Comparison of ENCODE assay signal across 20 cellular contexts in genomic region chr5:138372653-138373052, GRCh38. TPM values are rescaled to one million over a fixed set of nuclear protein-coding genes. Genes with fewer than 3 reads are reported as not detected.
DNase-seq lines count a peak whose midpoint lies in the region; ATAC-seq and TF ChIP-seq lines count a peak whose summit lies in the region.
"Had no signal": no experiment of that assay in that cellular context is flagged by ENCODE, and none has a peak within 500 bp of the region (broad histone marks: within the 10 kb centered on the region; RNA-seq: fewer than 3 reads in every experiment).

No MANE protein-coding gene starts in this region.

- H3K27ac Mint-ChIP-seq in activated T-cell treated with anti-CD3 and anti-CD28 coated beads, Interleukin-2, amount 50 U/mL, for 72 hours, result peak overlapping the region; percentile 33
- H3K27ac Mint-ChIP-seq in WTC11 (peak overlapping the region; percentile 31; the same call in 1 of the 2 replicates), mesothelial cell of epicardium (peak overlapping the region; percentile 12)
- H3K27ac Mint-ChIP-seq in activated CD4-positive, alpha-beta memory T cell treated with anti-CD3 and anti-CD28 coated beads for 36 hours, result no peak overlapping the region
- H3K27ac Mint-ChIP-seq: B cell, HFFc6 had no signal

- CTCF ChIA-PET in WTC11 (lab: Charles Lee), result interaction anchor here (3.3 kb wide), 1 partner anchor 20 kb away, joined by 17 read pairs; the partner anchor contains the start of gene KDM3B
- CTCF ChIA-PET in activated CD4-positive, alpha-beta memory T cell treated with anti-CD3 and anti-CD28 coated beads for 36 hours (lab: Charles Lee), result interaction anchor here (5.8 kb wide), 1 partner anchor 19 kb away, joined by 70 read pairs; the partner anchor contains the start of gene KDM3B

- ATAC-seq in activated T-cell treated with anti-CD3 and anti-CD28 coated beads, Interleukin-2, amount 50 U/mL, for 72 hours (replicated peaks in 1 of 2), result no peak
- no peak for ATAC-seq in activated T-cell treated with anti-CD3 and anti-CD28 coated beads, Interleukin-2, amount 50 U/mL, for 4 hours
- no peak for ATAC-seq in WTC11
- ATAC-seq in HG03442 (IDR thresholded peaks at IDR 0.05; ENCODE audit: unreplicated experiment), result no peak
- no peak for ATAC-seq in left ventricle myocardium superior

- DNase-seq in activated T-cell treated with anti-CD3 and anti-CD28 coated beads, Interleukin-2, amount 50 U/mL, for 72 hours, result no peak
- no peak for DNase-seq in activated T-cell treated with anti-CD3 and anti-CD28 coated beads, Interleukin-2, amount 50 U/mL, for 4 hours
- DNase-seq in WTC11 (ENCODE audit: low spot score), result no peak
- no peak for DNase-seq in mesothelial cell of epicardium (ENCODE audit: low spot score in 2 of 2, unreplicated experiment in 2 of 2)
- no peak for DNase-seq in Kasumi-1 (lab: John Stamatoyannopoulos, UW)
- no peak for DNase-seq in activated CD4-positive, alpha-beta memory T cell treated with anti-CD3 and anti-CD28 coated beads for 36 hours
- no peak for DNase-seq in left ventricle myocardium superior
- DNase-seq: 8988T; Calu3; CD4-positive, alpha-beta memory T cell; DMS53; HFFc6; NCI-H1092; NCI-H1436 treated with DMSO at 0.1 percent for 48 hours; NCI-H2029 treated with DMSO at 0.1 percent for 48 hours; NCI-H2171; NCI-H526; SJCRH30 had no signal

- H3K4me1 Mint-ChIP-seq in activated T-cell treated with anti-CD3 and anti-CD28 coated beads, Interleukin-2, amount 50 U/mL, for 72 hours (ENCODE audit: low read depth), result peaks cover 17% of the 10 kb centered on the region
- peaks cover 21% of the 10 kb centered on the region for H3K4me1 Mint-ChIP-seq in activated T-cell treated with anti-CD3 and anti-CD28 coated beads, Interleukin-2, amount 50 U/mL, for 4 hours (ENCODE audit: low read depth)
- H3K4me1 Mint-ChIP-seq in WTC11 (no peaks in the 10 kb centered on the region), mesothelial cell of epicardium (peaks cover 22% of the 10 kb centered on the region)
- peaks cover 34% of the 10 kb centered on the region for H3K4me1 Mint-ChIP-seq in activated CD4-positive, alpha-beta memory T cell treated with anti-CD3 and anti-CD28 coated beads for 36 hours (ENCODE audit: low read depth)

- no peak for TF ChIP-seq CTCF in WTC11 (IDR thresholded peaks at IDR 0.05)
- no peak for TF ChIP-seq CTCF in mesothelial cell of epicardium (IDR thresholded peaks at IDR 0.05; ENCODE audit: unreplicated experiment)

- peaks cover 0 to 5% of the 10 kb centered on the region in 2 donors for H3K36me3 Mint-ChIP-seq in activated T-cell treated with anti-CD3 and anti-CD28 coated beads, Interleukin-2, amount 50 U/mL, for 72 hours (ENCODE audit: insufficient read depth in 2 of 2)
- H3K36me3 Mint-ChIP-seq in activated T-cell treated with anti-CD3 and anti-CD28 coated beads, Interleukin-2, amount 50 U/mL, for 4 hours (ENCODE audit: insufficient read depth), result peaks cover 8% of the 10 kb centered on the region
- H3K36me3 Mint-ChIP-seq in WTC11 (peaks cover 31% of the 10 kb centered on the region), mesothelial cell of epicardium (peaks cover 20% of the 10 kb centered on the region)
- peaks cover 9% of the 10 kb centered on the region for H3K36me3 Mint-ChIP-seq in activated CD4-positive, alpha-beta memory T cell treated with anti-CD3 and anti-CD28 coated beads for 36 hours

- POLR2A ChIA-PET in WTC11 (lab: Charles Lee), result no interaction called here
- POLR2A ChIA-PET in activated CD4-positive, alpha-beta memory T cell treated with anti-CD3 and anti-CD28 coated beads for 36 hours (lab: Charles Lee), result interaction anchor here (1.8 kb wide), 1 partner anchor 20 kb away, joined by 7 read pairs; the partner anchor contains the start of gene KDM3B

- H3K9me3 Mint-ChIP-seq in activated T-cell treated with anti-CD3 and anti-CD28 coated beads, Interleukin-2, amount 50 U/mL, for 72 hours, result no peaks in the 10 kb centered on the region
- H3K9me3 Mint-ChIP-seq in activated T-cell treated with anti-CD3 and anti-CD28 coated beads, Interleukin-2, amount 50 U/mL, for 4 hours, result no peaks in the 10 kb centered on the region
- H3K9me3 Mint-ChIP-seq in WTC11 (no peaks in the 10 kb centered on the region), mesothelial cell of epicardium (no peaks in the 10 kb centered on the region)
- H3K9me3 Mint-ChIP-seq in activated CD4-positive, alpha-beta memory T cell treated with anti-CD3 and anti-CD28 coated beads for 36 hours, result no peaks in the 10 kb centered on the region
- H3K9me3 Mint-ChIP-seq: CD4-positive, alpha-beta memory T cell; HFFc6 had no signal

- no peak overlapping the region for H3K4me3 Mint-ChIP-seq in activated T-cell treated with anti-CD3 and anti-CD28 coated beads, Interleukin-2, amount 50 U/mL, for 72 hours
- H3K4me3 Mint-ChIP-seq in activated T-cell treated with anti-CD3 and anti-CD28 coated beads, Interleukin-2, amount 50 U/mL, for 4 hours, result no peak overlapping the region
- H3K4me3 Mint-ChIP-seq in WTC11 (no peak overlapping the region), mesothelial cell of epicardium (no peak overlapping the region)
- no peak overlapping the region for H3K4me3 Mint-ChIP-seq in activated CD4-positive, alpha-beta memory T cell treated with anti-CD3 and anti-CD28 coated beads for 36 hours
- H3K4me3 Mint-ChIP-seq: B cell; CD4-positive, alpha-beta memory T cell; HFFc6 had no signal

- H3K27me3 Mint-ChIP-seq in activated T-cell treated with anti-CD3 and anti-CD28 coated beads, Interleukin-2, amount 50 U/mL, for 72 hours (ENCODE audit: low read depth), result no peaks in the 10 kb centered on the region
- H3K27me3 Mint-ChIP-seq in activated T-cell treated with anti-CD3 and anti-CD28 coated beads, Interleukin-2, amount 50 U/mL, for 4 hours (ENCODE audit: low read depth), result no peaks in the 10 kb centered on the region
- H3K27me3 Mint-ChIP-seq in WTC11 (ENCODE audit: low read depth) (no peaks in the 10 kb centered on the region), mesothelial cell of epicardium (ENCODE audit: low read depth) (no peaks in the 10 kb centered on the region)
- H3K27me3 Mint-ChIP-seq in activated CD4-positive, alpha-beta memory T cell treated with anti-CD3 and anti-CD28 coated beads for 36 hours, result no peaks in the 10 kb centered on the region
- H3K27me3 Mint-ChIP-seq: B cell; CD4-positive, alpha-beta memory T cell had no signal

- intact Hi-C loops in activated CD4-positive, alpha-beta memory T cell treated with anti-CD3 and anti-CD28 coated beads for 36 hours (cut with micrococcal nuclease), result loop anchor here (5.0 kb wide), 1 partner anchor 35 kb away; no protein-coding TSS in a partner anchor
- intact Hi-C loops in left ventricle myocardium superior (cut with micrococcal nuclease), result no loop called here

TF ChIP-seq in WTC11, 78 proteins besides CTCF, POLR2A, EP300 and RAD21 (continues in another document):
- TF ChIP-seq IRF2 (CRISPR knock-in tag; IDR thresholded peaks at IDR 0.05; ENCODE audit: borderline replicate concordance, low read depth) (no peak), NFATC4 (CRISPR knock-in tag; IDR thresholded peaks at IDR 0.05) (no peak), IRF1 (CRISPR knock-in tag; IDR thresholded peaks at IDR 0.05) (no peak), ELF4 (CRISPR knock-in tag; IDR thresholded peaks at IDR 0.05; ENCODE audit: low read depth) (no peak), ESRRA (CRISPR knock-in tag; IDR thresholded peaks at IDR 0.05; ENCODE audit: borderline replicate concordance) (no peak)
- TF ChIP-seq, protein P1, sequence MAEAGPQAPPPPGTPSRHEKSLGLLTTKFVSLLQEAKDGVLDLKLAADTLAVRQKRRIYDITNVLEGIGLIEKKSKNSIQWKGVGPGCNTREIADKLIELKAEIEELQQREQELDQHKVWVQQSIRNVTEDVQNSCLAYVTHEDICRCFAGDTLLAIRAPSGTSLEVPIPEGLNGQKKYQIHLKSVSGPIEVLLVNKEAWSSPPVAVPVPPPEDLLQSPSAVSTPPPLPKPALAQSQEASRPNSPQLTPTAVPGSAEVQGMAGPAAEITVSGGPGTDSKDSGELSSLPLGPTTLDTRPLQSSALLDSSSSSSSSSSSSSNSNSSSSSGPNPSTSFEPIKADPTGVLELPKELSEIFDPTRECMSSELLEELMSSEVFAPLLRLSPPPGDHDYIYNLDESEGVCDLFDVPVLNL (CRISPR knock-in tag; IDR thresholded peaks at IDR 0.05; ENCODE audit: borderline replicate concordance, low read depth), result no peak

RNA-seq across cellular contexts. Expression of gene KDM3B, which starts 20.2 kb away (rescaled TPM):
- total RNA-seq in activated T-cell treated with anti-CD3 and anti-CD28 coated beads, Interleukin-2, amount 50 U/mL, for 72 hours, result 10 to 100 TPM; 59.5 to 67.2 TPM
- 10 to 100 TPM; 33.6 to 35.6 (median 34.4) TPM for total RNA-seq in activated T-cell treated with anti-CD3 and anti-CD28 coated beads, Interleukin-2, amount 50 U/mL, for 4 hours
- total RNA-seq in WTC11 (2021) (86.2 to 89.0 TPM (median 87.9 TPM) in 3 replicates), mesothelial cell of epicardium (94.0 to 96.6 TPM (median 96.1 TPM) in 3 replicates), left ventricle myocardium superior (40.8 TPM)
- total RNA-seq in activated CD4-positive, alpha-beta memory T cell treated with anti-CD3 and anti-CD28 coated beads for 36 hours, result 10 to 100 TPM; 38.6 to 39.6 TPM

RNA-seq across cellular contexts. Expression of gene FAM53C, which starts 34.6 kb away (rescaled TPM):
- total RNA-seq in activated T-cell treated with anti-CD3 and anti-CD28 coated beads, Interleukin-2, amount 50 U/mL, for 72 hours, result 10 to 100 TPM; 39.1 to 44.7 TPM
- 10 to 100 TPM; 22.2 to 25.6 (median 25.4) TPM for total RNA-seq in activated T-cell treated with anti-CD3 and anti-CD28 coated beads, Interleukin-2, amount 50 U/mL, for 4 hours
- total RNA-seq in WTC11 (2021), result 51.3 to 56.2 TPM (median 53.0 TPM) in 3 replicates
- 52.1 to 53.6 TPM (median 52.9 TPM) in 3 replicates for total RNA-seq in mesothelial cell of epicardium
- total RNA-seq in activated CD4-positive, alpha-beta memory T cell treated with anti-CD3 and anti-CD28 coated beads for 36 hours, result 10 to 100 TPM; 17.2 to 19.2 TPM
- total RNA-seq in left ventricle myocardium superior, result 32.3 TPM

RNA-seq across cellular contexts. Expression of gene CDC25C, which starts 41.0 kb away (rescaled TPM):
- 10 to 100 TPM; 22.6 to 30.1 TPM for total RNA-seq in activated T-cell treated with anti-CD3 and anti-CD28 coated beads, Interleukin-2, amount 50 U/mL, for 72 hours
- total RNA-seq in activated T-cell treated with anti-CD3 and anti-CD28 coated beads, Interleukin-2, amount 50 U/mL, for 4 hours, result 1 to 10 TPM in 2 of 3 donors, under 1 TPM in 1; 0.69 to 1.3 (median 1.2) TPM
- 15.0 to 18.8 TPM (median 16.1 TPM) in 3 replicates for total RNA-seq in WTC11 (2021)
- 6.7 to 6.8 TPM (median 6.7 TPM) in 3 replicates for total RNA-seq in mesothelial cell of epicardium
- 10 to 100 TPM; 19.1 to 19.2 TPM for total RNA-seq in activated CD4-positive, alpha-beta memory T cell treated with anti-CD3 and anti-CD28 coated beads for 36 hours
- not detected for total RNA-seq in left ventricle myocardium superior
- total RNA-seq: B cell; CD4-positive, alpha-beta memory T cell had no signal
